12 cellular contexts compared by ENCODE assay signal in the genomic region with DNA sequence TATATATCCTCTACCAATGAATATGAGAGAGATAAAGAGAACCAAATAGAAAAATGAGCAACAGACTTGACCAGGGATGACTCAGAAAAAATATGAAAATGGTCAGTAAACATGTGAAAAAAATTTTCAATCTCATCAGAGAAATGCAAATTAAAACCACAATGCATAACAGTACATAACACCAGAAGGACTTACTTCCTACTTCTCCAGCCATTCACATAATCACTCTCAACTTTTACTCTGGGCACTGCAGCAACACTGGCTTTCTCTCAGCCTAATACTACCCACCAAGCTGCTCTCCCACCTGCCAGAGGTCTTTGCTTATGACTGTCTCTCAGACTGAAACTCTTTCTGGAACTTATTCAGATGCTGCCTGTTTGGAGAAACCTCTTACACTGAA. TPM values are rescaled to one million over a fixed set of nuclear protein-coding genes. Genes with fewer than 3 reads are reported as not detected.
A peak's percentile ranks its signal among the peaks of the same experiment; 100 is the strongest.
DNase-seq lines count a peak whose midpoint lies in the region; ATAC-seq and TF ChIP-seq lines count a peak whose summit lies in the region.
"Had no signal": no experiment of that assay in that cellular context is flagged by ENCODE, and none has a peak within 500 bp of the region (broad histone marks: within the 10 kb centered on the region; RNA-seq: fewer than 3 reads in every experiment).

No MANE protein-coding gene starts in this region.

- H3K36me3 Mint-ChIP-seq in WTC11: no peaks in the 10 kb centered on the region

- TF ChIP-seq CTCF in WTC11 (IDR thresholded peaks at IDR 0.05): no peak

- DNase-seq in WTC11 (ENCODE audit: low spot score) (no peak), HuH-7.5 (ENCODE audit: low spot score) (no peak), NCI-H2081 treated with DMSO at 0.1 percent for 48 hours (lab: John Stamatoyannopoulos, UW) (no peak), RKO (ENCODE audit: low spot score) (no peak), DMS 273 treated with DMSO at 0.1 percent for 48 hours (lab: John Stamatoyannopoulos, UW) (no peak)
- DNase-seq: effector memory CD4-positive, alpha-beta T cell; psoas muscle; T1000 had no signal

- CTCF ChIA-PET in WTC11 (lab: Charles Lee): no interaction called here

- H3K9me3 Mint-ChIP-seq in WTC11: no peaks in the 10 kb centered on the region
- H3K9me3 Mint-ChIP-seq: activated T-helper 1 cell treated with anti-CD3 and anti-CD28 coated beads, Interleukin-12 subunit alpha, Interleukin-12 subunit beta, Interleukin-2, Interleukin-4 antibody, amounts not matched to agents 30 ng/mL and 10 ng/mL and 1 ng/mL, durations not matched to agents 14 hours and 24 hours and 36 hours had no signal

- no peak overlapping the region for H3K4me3 Mint-ChIP-seq in WTC11
- H3K4me3 Mint-ChIP-seq: activated T-helper 1 cell treated with anti-CD3 and anti-CD28 coated beads, Interleukin-12 subunit alpha, Interleukin-12 subunit beta, Interleukin-2, Interleukin-4 antibody, amounts not matched to agents 30 ng/mL and 10 ng/mL and 1 ng/mL, durations not matched to agents 14 hours and 24 hours and 36 hours had no signal

- 0 out of 2 replicates have a peak overlapping the region, but pooled peaks have one; percentile 7 for H3K27ac Mint-ChIP-seq in WTC11
- H3K27ac Mint-ChIP-seq: activated T-helper 1 cell treated with anti-CD3 and anti-CD28 coated beads, Interleukin-12 subunit alpha, Interleukin-12 subunit beta, Interleukin-2, Interleukin-4 antibody, amounts not matched to agents 30 ng/mL and 10 ng/mL and 1 ng/mL, durations not matched to agents 14 hours and 24 hours and 36 hours had no signal

- ATAC-seq in GM18508 (IDR thresholded peaks at IDR 0.05; ENCODE audit: insufficient read depth, unreplicated experiment): peak; percentile 100
- peak; percentile 100 for ATAC-seq in GM21390 (IDR thresholded peaks at IDR 0.05; ENCODE audit: unreplicated experiment)
- ATAC-seq in HG03097 (IDR thresholded peaks at IDR 0.05; ENCODE audit: low FRiP score, unreplicated experiment): peak; percentile 99
- ATAC-seq in WTC11: no peak
- ATAC-seq: psoas muscle had no signal

- POLR2A ChIA-PET in WTC11 (lab: Charles Lee): no interaction called here

- H3K27me3 Mint-ChIP-seq in WTC11 (ENCODE audit: low read depth): no peaks in the 10 kb centered on the region

- H3K4me1 Mint-ChIP-seq in WTC11: peaks cover 24% of the 10 kb centered on the region

TF ChIP-seq in WTC11, 78 proteins besides CTCF, POLR2A, EP300 and RAD21:
- TF ChIP-seq SP1 (CRISPR knock-in tag; conservative IDR thresholded peaks at IDR 0.05) (no peak), NR3C1 (CRISPR knock-in tag; conservative IDR thresholded peaks at IDR 0.05; ENCODE audit: low read depth) (no peak), ZNF263 (CRISPR knock-in tag; IDR thresholded peaks at IDR 0.05; ENCODE audit: low read depth) (no peak), FOXK1 (CRISPR knock-in tag; IDR thresholded peaks at IDR 0.05) (no peak), TP53 (CRISPR knock-in tag; IDR thresholded peaks at IDR 0.05) (no peak), CREB1 (CRISPR knock-in tag; IDR thresholded peaks at IDR 0.05) (no peak), NFE2L1 (CRISPR knock-in tag; IDR thresholded peaks at IDR 0.05) (no peak), PRRX2 (CRISPR knock-in tag; IDR thresholded peaks at IDR 0.05) (no peak), FOXJ3 (CRISPR knock-in tag; IDR thresholded peaks at IDR 0.05; ENCODE audit: borderline replicate concordance) (no peak), NFATC4 (CRISPR knock-in tag; IDR thresholded peaks at IDR 0.05) (no peak), ZNF671 (CRISPR knock-in tag; IDR thresholded peaks at IDR 0.05) (no peak)
- TF ChIP-seq, protein P1, sequence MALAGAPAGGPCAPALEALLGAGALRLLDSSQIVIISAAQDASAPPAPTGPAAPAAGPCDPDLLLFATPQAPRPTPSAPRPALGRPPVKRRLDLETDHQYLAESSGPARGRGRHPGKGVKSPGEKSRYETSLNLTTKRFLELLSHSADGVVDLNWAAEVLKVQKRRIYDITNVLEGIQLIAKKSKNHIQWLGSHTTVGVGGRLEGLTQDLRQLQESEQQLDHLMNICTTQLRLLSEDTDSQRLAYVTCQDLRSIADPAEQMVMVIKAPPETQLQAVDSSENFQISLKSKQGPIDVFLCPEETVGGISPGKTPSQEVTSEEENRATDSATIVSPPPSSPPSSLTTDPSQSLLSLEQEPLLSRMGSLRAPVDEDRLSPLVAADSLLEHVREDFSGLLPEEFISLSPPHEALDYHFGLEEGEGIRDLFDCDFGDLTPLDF (CRISPR knock-in tag; IDR thresholded peaks at IDR 0.05): no peak
- TF ChIP-seq, protein P2, sequence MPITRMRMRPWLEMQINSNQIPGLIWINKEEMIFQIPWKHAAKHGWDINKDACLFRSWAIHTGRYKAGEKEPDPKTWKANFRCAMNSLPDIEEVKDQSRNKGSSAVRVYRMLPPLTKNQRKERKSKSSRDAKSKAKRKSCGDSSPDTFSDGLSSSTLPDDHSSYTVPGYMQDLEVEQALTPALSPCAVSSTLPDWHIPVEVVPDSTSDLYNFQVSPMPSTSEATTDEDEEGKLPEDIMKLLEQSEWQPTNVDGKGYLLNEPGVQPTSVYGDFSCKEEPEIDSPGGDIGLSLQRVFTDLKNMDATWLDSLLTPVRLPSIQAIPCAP (CRISPR knock-in tag; IDR thresholded peaks at IDR 0.05): no peak
- TF ChIP-seq, protein P3, sequence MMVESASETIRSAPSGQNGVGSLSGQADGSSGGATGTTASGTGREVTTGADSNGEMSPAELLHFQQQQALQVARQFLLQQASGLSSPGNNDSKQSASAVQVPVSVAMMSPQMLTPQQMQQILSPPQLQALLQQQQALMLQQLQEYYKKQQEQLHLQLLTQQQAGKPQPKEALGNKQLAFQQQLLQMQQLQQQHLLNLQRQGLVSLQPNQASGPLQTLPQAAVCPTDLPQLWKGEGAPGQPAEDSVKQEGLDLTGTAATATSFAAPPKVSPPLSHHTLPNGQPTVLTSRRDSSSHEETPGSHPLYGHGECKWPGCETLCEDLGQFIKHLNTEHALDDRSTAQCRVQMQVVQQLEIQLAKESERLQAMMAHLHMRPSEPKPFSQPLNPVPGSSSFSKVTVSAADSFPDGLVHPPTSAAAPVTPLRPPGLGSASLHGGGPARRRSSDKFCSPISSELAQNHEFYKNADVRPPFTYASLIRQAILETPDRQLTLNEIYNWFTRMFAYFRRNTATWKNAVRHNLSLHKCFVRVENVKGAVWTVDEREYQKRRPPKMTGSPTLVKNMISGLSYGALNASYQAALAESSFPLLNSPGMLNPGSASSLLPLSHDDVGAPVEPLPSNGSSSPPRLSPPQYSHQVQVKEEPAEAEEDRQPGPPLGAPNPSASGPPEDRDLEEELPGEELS (CRISPR knock-in tag; IDR thresholded peaks at IDR 0.05): no peak

RNA-seq across cellular contexts. Expression of a gene that starts 49.4 kb away (rescaled TPM):
- total RNA-seq in WTC11 (2021): 30.4 to 32.7 TPM (median 31.7 TPM) in 3 replicates
